In genomic region chr11:3860898-3861393, GRCh38 we compare ENCODE assay signal across 7 cellular contexts. TPM values are rescaled to one million over a fixed set of nuclear protein-coding genes. Genes with fewer than 3 reads are reported as not detected.
DNase-seq lines count a peak whose midpoint lies in the region; ATAC-seq, FAIRE-seq and TF ChIP-seq lines count a peak whose summit lies in the region.
"Not testable (repeated sequence)": the region's sequence is repeated elsewhere in the genome, so short reads cannot be mapped to it uniquely, and the experiment has no call there.

No MANE protein-coding gene starts in this region.

- H3K4me3 Mint-ChIP-seq in activated CD4-positive, alpha-beta memory T cell treated with anti-CD3 and anti-CD28 coated beads for 36 hours, result peak overlapping the region; percentile 66
- peak overlapping the region; percentile 99 for H3K4me3 Mint-ChIP-seq in activated naive CD8-positive, alpha-beta T cell treated with anti-CD3 and anti-CD28 coated beads, Interleukin-2, amount 10 ng/mL, durations not matched to agents 7 days and 5 days

- not testable (repeated sequence) for BruUV-seq in PC-9 (replicated peaks; lab: Mats Ljungman, UMichigan); HepG2 (replicated peaks; lab: Mats Ljungman, UMichigan)

- POLR2A ChIA-PET in PC-9 (lab: Charles Lee; ENCODE audit: unreplicated experiment), result interaction anchor here (0.6 kb wide), 1 partner anchor 51 kb away, joined by 3 read pairs; no protein-coding TSS in a partner anchor
- POLR2A ChIA-PET in activated CD4-positive, alpha-beta memory T cell treated with anti-CD3 and anti-CD28 coated beads for 36 hours (lab: Charles Lee), result interaction anchor here (0.7 to 0.9 kb wide), 3 partner anchors 18 to 195 kb away, joined by 3 read pairs; partner anchors contain the start of gene RHOG
- POLR2A ChIA-PET in activated naive CD8-positive, alpha-beta T cell treated with anti-CD3 and anti-CD28 coated beads, Interleukin-2, amount 10 ng/mL, durations not matched to agents 7 days and 5 days (lab: Charles Lee), result interaction anchor here (0.6 to 4.8 kb wide), 7 partner anchors 10 to 113 kb away, joined by 3 to 29 read pairs (median 6); partner anchors contain the start of gene RHOG
- POLR2A ChIA-PET in HepG2 (lab: Yijun Ruan, JAX), result interaction anchor here (0.6 kb wide), 1 partner anchor 44 kb away, joined by 3 read pairs; no protein-coding TSS in a partner anchor

- not testable (repeated sequence) for TF ChIP-seq RAD21 in HepG2 (CRISPR knock-in tag; IDR thresholded peaks at IDR 0.05)

- not testable (repeated sequence) for H4K20me1 ChIP-seq in KMS-11 (ENCODE audit: insufficient read depth); PC-9 (ENCODE audit: insufficient read depth); HepG2 (ENCODE audit: insufficient read depth, low read length)

- H3K4me1 Mint-ChIP-seq in activated CD4-positive, alpha-beta memory T cell treated with anti-CD3 and anti-CD28 coated beads for 36 hours (ENCODE audit: low read depth), result peaks cover 76% of the 10 kb centered on the region
- H3K4me1 Mint-ChIP-seq in activated naive CD8-positive, alpha-beta T cell treated with anti-CD3 and anti-CD28 coated beads, Interleukin-2, amount 10 ng/mL, durations not matched to agents 7 days and 5 days, result peaks cover 70% of the 10 kb centered on the region

- CTCF ChIA-PET in PC-9 (lab: Charles Lee), result interaction anchor here (0.6 kb wide), 2 partner anchors 99 to 237 kb away, joined by 3 to 5 read pairs; no protein-coding TSS in a partner anchor
- CTCF ChIA-PET in activated CD4-positive, alpha-beta memory T cell treated with anti-CD3 and anti-CD28 coated beads for 36 hours (lab: Charles Lee), result interaction anchor here (0.8 to 5.1 kb wide), 7 partner anchors 10 to 211 kb away, joined by 3 to 25 read pairs (median 4); no protein-coding TSS in a partner anchor
- CTCF ChIA-PET in HepG2 (lab: Yijun Ruan, JAX; ENCODE audit: low intra/inter-chr PET ratio, low total read pairs), result not testable (repeated sequence)

- H3K4me1 ChIP-seq in KMS-11 (ENCODE audit: low read depth, poor library complexity, severe bottlenecking) (peaks cover 90% of the 10 kb centered on the region), PC-9 (replicated peaks; ENCODE audit: insufficient read depth) (peaks cover 54% of the 10 kb centered on the region), HepG2 (ENCODE audit: insufficient read depth, low read length) (peaks cover 75% of the 10 kb centered on the region), small intestine (ENCODE audit: control insufficient read depth in 2 of 2, insufficient read depth in 1 of 2, low read depth in 1 of 2, low read length in 1 of 2) (peaks cover 17 to 53% of the 10 kb centered on the region in 2 donors)

- H3K4me2 ChIP-seq in KMS-11 (peak overlapping the region; percentile 66; the same call in 1 of the 2 replicates), PC-9 (peak overlapping the region; percentile 53), HepG2 (ENCODE audit: low read depth, low read length) (peak overlapping the region; percentile 18; the same call in 1 of the 2 replicates)

- not testable (repeated sequence) for H3K27ac ChIP-seq in KMS-11; PC-9; HepG2 (ENCODE audit: extremely low read length, insufficient read depth, low read length); small intestine (ENCODE audit: low read depth in 1 of 2, low read length in 1 of 2)

- H3K9me2 ChIP-seq in PC-9 (ENCODE audit: insufficient read depth), result not testable (repeated sequence)

- TF ChIP-seq EP300 in HepG2 (IDR thresholded peaks at IDR 0.05; ENCODE audit: low read depth in 2 of 2, low read length in 2 of 2); HepG2 (CRISPR knock-in tag; IDR thresholded peaks at IDR 0.05; ENCODE audit: borderline replicate concordance): not testable (repeated sequence)

- H3K27me3 Mint-ChIP-seq in activated CD4-positive, alpha-beta memory T cell treated with anti-CD3 and anti-CD28 coated beads for 36 hours; activated naive CD8-positive, alpha-beta T cell treated with anti-CD3 and anti-CD28 coated beads, Interleukin-2, amount 10 ng/mL, durations not matched to agents 7 days and 5 days: not testable (repeated sequence)

- peak; percentile 62 for FAIRE-seq in GM12892 (lab: Jason Lieb, UNC)
- not testable (repeated sequence) for FAIRE-seq in HepG2 (lab: Jason Lieb, UNC); small intestine (lab: Jason Lieb, UNC)

- in situ Hi-C loops in HepG2 (cut with HindIII; ENCODE audit: extremely low pct_ligation_motif_present, low pct_unique_long_range_greater_than_20kb), result not testable (repeated sequence)

- TF ChIP-seq POLR2A in GM12892 (IDR thresholded peaks at IDR 0.05; ENCODE audit: low read depth, low read length); HepG2 (IDR thresholded peaks at IDR 0.05; ENCODE audit: insufficient read depth in 1 of 2, low read depth in 2 of 2, low read length in 2 of 2): not testable (repeated sequence)

- peak overlapping the region; percentile 90 for H3K27ac Mint-ChIP-seq in activated CD4-positive, alpha-beta memory T cell treated with anti-CD3 and anti-CD28 coated beads for 36 hours
- peak overlapping the region; percentile 92 for H3K27ac Mint-ChIP-seq in activated naive CD8-positive, alpha-beta T cell treated with anti-CD3 and anti-CD28 coated beads, Interleukin-2, amount 10 ng/mL, durations not matched to agents 7 days and 5 days

- H3K79me2 ChIP-seq in KMS-11 (ENCODE audit: insufficient read depth, low read depth), result peaks cover 98% of the 10 kb centered on the region
- peaks cover 84% of the 10 kb centered on the region for H3K79me2 ChIP-seq in PC-9 (ENCODE audit: low read depth)
- peaks cover 95% of the 10 kb centered on the region for H3K79me2 ChIP-seq in HepG2 (ENCODE audit: insufficient read depth, low read length)

- H3K36me3 ChIP-seq in KMS-11 (ENCODE audit: insufficient read depth); PC-9 (ENCODE audit: low read depth); HepG2 (replicated peaks in 1 of 2; ENCODE audit: control insufficient read depth in 1 of 2, insufficient read depth in 2 of 2, low read length in 2 of 2); small intestine (ENCODE audit: control insufficient read depth in 2 of 2, insufficient read depth in 2 of 2, low read length in 2 of 2): not testable (repeated sequence)

- H3F3A ChIP-seq in PC-9 (ENCODE audit: insufficient read depth, low read depth), result not testable (repeated sequence)

- 88% methylated on average over 4 of the region's 4 CpGs for WGBS in HepG2 (ENCODE audit: low lambda C conversion rate)
- 65 to 76% (median 74%) methylated on average over 4 of the region's 4 CpGs for WGBS in small intestine, 3 donors

- peak; percentile 76 for ATAC-seq in activated naive CD8-positive, alpha-beta T cell treated with anti-CD3 and anti-CD28 coated beads, Interleukin-2, amount 10 ng/mL, durations not matched to agents 7 days and 5 days (ENCODE audit: low read depth)
- ATAC-seq in HepG2, result not testable (repeated sequence)

- intact Hi-C loops in PC-9 (cut with micrococcal nuclease; ENCODE audit: unreplicated experiment); HepG2 (cut with micrococcal nuclease; ENCODE audit: unreplicated experiment): not testable (repeated sequence)
- intact Hi-C loops in activated CD4-positive, alpha-beta memory T cell treated with anti-CD3 and anti-CD28 coated beads for 36 hours (cut with micrococcal nuclease), result loop anchor here (1.0 to 2.0 kb wide), 2 partner anchors 18 to 44 kb away; no protein-coding TSS in a partner anchor

- H3K36me3 Mint-ChIP-seq in activated CD4-positive, alpha-beta memory T cell treated with anti-CD3 and anti-CD28 coated beads for 36 hours, result not testable (repeated sequence)
- peaks cover 15% of the 10 kb centered on the region for H3K36me3 Mint-ChIP-seq in activated naive CD8-positive, alpha-beta T cell treated with anti-CD3 and anti-CD28 coated beads, Interleukin-2, amount 10 ng/mL, durations not matched to agents 7 days and 5 days

- not testable (repeated sequence) for H3K9ac ChIP-seq in KMS-11; HepG2 (ENCODE audit: insufficient read depth, low read depth, low read length)

- not testable (repeated sequence) for H3K27me3 ChIP-seq in KMS-11 (ENCODE audit: insufficient read depth, low read depth); PC-9 (ENCODE audit: insufficient read depth, low read depth); HepG2 (ENCODE audit: control insufficient read depth in 1 of 2, insufficient read depth in 2 of 2, low read length in 2 of 2); small intestine (ENCODE audit: control insufficient read depth in 2 of 2, insufficient read depth in 2 of 2, low read length in 2 of 2)

- not testable (repeated sequence) for TF ChIP-seq CTCF in KMS-11 (conservative IDR thresholded peaks at IDR 0.05; ENCODE audit: low read depth, low read length); PC-9 (conservative IDR thresholded peaks at IDR 0.05); HepG2 (CRISPR knock-in tag; IDR thresholded peaks at IDR 0.05)

- not testable (repeated sequence) for H3K4me3 ChIP-seq in KMS-11 (IDR thresholded peaks at IDR 0.05; ENCODE audit: insufficient read depth, low read depth, low read length); PC-9; HepG2 (replicated peaks in 1 of 3; ENCODE audit: insufficient read depth in 1 of 3, low read depth in 2 of 3, low read length in 3 of 3); small intestine (ENCODE audit: low read depth in 1 of 2, low read length in 2 of 2)

- not testable (repeated sequence) for H3K9me3 ChIP-seq in PC-9 (ENCODE audit: insufficient read depth, low read depth); HepG2 (ENCODE audit: low read length); small intestine (ENCODE audit: control insufficient read depth, low read depth)

- DNase-seq in GM12892 (ENCODE audit: insufficient read length); PC-9; activated naive CD8-positive, alpha-beta T cell treated with anti-CD3 and anti-CD28 coated beads, Interleukin-2, amount 10 ng/mL, durations not matched to agents 7 days and 5 days; HepG2 (ENCODE audit: low spot score): not testable (repeated sequence)
- peak; percentile 58 for DNase-seq in activated CD4-positive, alpha-beta memory T cell treated with anti-CD3 and anti-CD28 coated beads for 36 hours
- peak; percentile 50 for DNase-seq in small intestine

- H2AFZ ChIP-seq in KMS-11 (ENCODE audit: low read depth); PC-9; HepG2 (ENCODE audit: low read length): not testable (repeated sequence)

- not testable (repeated sequence) for H3K9me3 Mint-ChIP-seq in activated CD4-positive, alpha-beta memory T cell treated with anti-CD3 and anti-CD28 coated beads for 36 hours; activated naive CD8-positive, alpha-beta T cell treated with anti-CD3 and anti-CD28 coated beads, Interleukin-2, amount 10 ng/mL, durations not matched to agents 7 days and 5 days

RNA-seq across cellular contexts. Expression of gene STIM1, which starts 5.5 kb away (rescaled TPM):
- 25.2 TPM for polyA plus RNA-seq in GM12892 (2012; ENCODE audit: missing spikeins)
- total RNA-seq in PC-9 (2021) (26.8 and 28.3 TPM in 2 replicates), HepG2 (2016; rRNA removed; fragmentation: Illumina TruSeq; extraction: Trizol) (16.3 and 19.2 TPM in 2 replicates)
- total RNA-seq in activated CD4-positive, alpha-beta memory T cell treated with anti-CD3 and anti-CD28 coated beads for 36 hours, result 10 to 100 TPM; 55.9 to 61.1 TPM
- total RNA-seq in activated naive CD8-positive, alpha-beta T cell treated with anti-CD3 and anti-CD28 coated beads, Interleukin-2, amount 10 ng/mL, durations not matched to agents 7 days and 5 days, result 100 to 1,000 TPM in 1 of 2 experiments, 10 to 100 TPM in 1; 98.8 to 101 TPM
- total RNA-seq in HepG2 (2016; cell fraction: cytosol; rRNA removed; fragmentation: Illumina TruSeq; extraction: Trizol; ENCODE audit: low read depth), result 4.1 and 5.8 TPM in 2 replicates
- total RNA-seq in HepG2 (2016; cell fraction: insoluble cytoplasmic fraction; rRNA removed; fragmentation: Illumina TruSeq; extraction: Trizol), result 10.3 and 20.0 TPM in 2 replicates
- 9.1 and 11.2 TPM in 2 replicates for total RNA-seq in HepG2 (2016; cell fraction: membrane; rRNA removed; fragmentation: Illumina TruSeq; extraction: Trizol)
- 32.4 and 32.5 TPM in 2 replicates for total RNA-seq in HepG2 (2016; cell fraction: nucleus; rRNA removed; fragmentation: Illumina TruSeq; extraction: Trizol)
- polyA plus RNA-seq in HepG2 (2011; rRNA removed) (28.5 and 33.3 TPM in 2 replicates), small intestine (10 to 100 TPM in 1 of 3 donors, 1 to 10 TPM in 2; 5.6 to 27.9 (median 7.3) TPM)
- 25.0 and 31.9 TPM in 2 replicates for polyA plus RNA-seq in HepG2 (2011; cell fraction: cytosol; rRNA removed)
- 53.3 and 57.1 TPM in 2 replicates for polyA plus RNA-seq in HepG2 (2011; cell fraction: nucleus; rRNA removed)
- polyA plus RNA-seq in HepG2 (2012), result 41.4 and 42.4 TPM in 2 replicates
- 2.6 TPM in 2 replicates for polyA plus RNA-seq in HepG2 (2016; cell fraction: cytosol; fragmentation: Illumina TruSeq; extraction: Trizol; ENCODE audit: low read depth)
- 10.3 and 12.6 TPM in 2 replicates for polyA plus RNA-seq in HepG2 (2016; cell fraction: insoluble cytoplasmic fraction; fragmentation: Illumina TruSeq; extraction: Trizol; ENCODE audit: low read depth)
- 7.0 and 7.4 TPM in 2 replicates for polyA plus RNA-seq in HepG2 (2016; cell fraction: membrane; fragmentation: Illumina TruSeq; extraction: Trizol; ENCODE audit: low read depth)
- polyA plus RNA-seq in HepG2 (2016; cell fraction: nucleus; fragmentation: Illumina TruSeq; extraction: Trizol; ENCODE audit: insufficient read depth, low read depth), result 37.7 and 37.8 TPM in 2 replicates
- 46.4 and 107 TPM in 2 replicates for polyA minus RNA-seq in HepG2 (2011; rRNA and poly(A)+ RNA removed; ENCODE audit: low replicate concordance)
- polyA minus RNA-seq in HepG2 (2011; cell fraction: cytosol; rRNA and poly(A)+ RNA removed), result 35.8 and 57.5 TPM in 2 replicates
- 43.4 and 64.5 TPM in 2 replicates for polyA minus RNA-seq in HepG2 (2011; cell fraction: nucleus; rRNA and poly(A)+ RNA removed)

RNA-seq across cellular contexts. Expression of gene RHOG, which starts 20.2 kb away (rescaled TPM):
- polyA plus RNA-seq in GM12892 (2012; ENCODE audit: missing spikeins), result 61.8 TPM
- total RNA-seq in PC-9 (2021), result 31.0 and 36.1 TPM in 2 replicates
- 100 to 1,000 TPM; 181 to 186 TPM for total RNA-seq in activated CD4-positive, alpha-beta memory T cell treated with anti-CD3 and anti-CD28 coated beads for 36 hours
- 100 to 1,000 TPM; 154 to 159 TPM for total RNA-seq in activated naive CD8-positive, alpha-beta T cell treated with anti-CD3 and anti-CD28 coated beads, Interleukin-2, amount 10 ng/mL, durations not matched to agents 7 days and 5 days
- total RNA-seq in HepG2 (2016; rRNA removed; fragmentation: Illumina TruSeq; extraction: Trizol), result 7.7 TPM in 2 replicates
- total RNA-seq in HepG2 (2016; cell fraction: cytosol; rRNA removed; fragmentation: Illumina TruSeq; extraction: Trizol; ENCODE audit: low read depth), result 2.6 and 3.6 TPM in 2 replicates
- total RNA-seq in HepG2 (2016; cell fraction: insoluble cytoplasmic fraction; rRNA removed; fragmentation: Illumina TruSeq; extraction: Trizol), result 5.8 and 6.8 TPM in 2 replicates
- 5.8 and 7.4 TPM in 2 replicates for total RNA-seq in HepG2 (2016; cell fraction: membrane; rRNA removed; fragmentation: Illumina TruSeq; extraction: Trizol)
- 5.9 and 6.2 TPM in 2 replicates for total RNA-seq in HepG2 (2016; cell fraction: nucleus; rRNA removed; fragmentation: Illumina TruSeq; extraction: Trizol)
- 23.4 and 27.1 TPM in 2 replicates for polyA plus RNA-seq in HepG2 (2011; rRNA removed)
- polyA plus RNA-seq in HepG2 (2011; cell fraction: cytosol; rRNA removed), result 28.2 and 39.4 TPM in 2 replicates
- 16.2 and 18.8 TPM in 2 replicates for polyA plus RNA-seq in HepG2 (2011; cell fraction: nucleus; rRNA removed)
- polyA plus RNA-seq in HepG2 (2012), result 15.8 and 27.4 TPM in 2 replicates
- polyA plus RNA-seq in HepG2 (2016; cell fraction: cytosol; fragmentation: Illumina TruSeq; extraction: Trizol; ENCODE audit: low read depth), result 9.6 and 10.7 TPM in 2 replicates
- polyA plus RNA-seq in HepG2 (2016; cell fraction: insoluble cytoplasmic fraction; fragmentation: Illumina TruSeq; extraction: Trizol; ENCODE audit: low read depth), result 21.0 and 25.0 TPM in 2 replicates
- polyA plus RNA-seq in HepG2 (2016; cell fraction: membrane; fragmentation: Illumina TruSeq; extraction: Trizol; ENCODE audit: low read depth), result 18.5 and 19.3 TPM in 2 replicates
- 22.3 and 26.4 TPM in 2 replicates for polyA plus RNA-seq in HepG2 (2016; cell fraction: nucleus; fragmentation: Illumina TruSeq; extraction: Trizol; ENCODE audit: insufficient read depth, low read depth)
- polyA minus RNA-seq in HepG2 (2011; rRNA and poly(A)+ RNA removed; ENCODE audit: low replicate concordance), result 83.5 and 114 TPM in 2 replicates
- polyA minus RNA-seq in HepG2 (2011; cell fraction: cytosol; rRNA and poly(A)+ RNA removed), result 21.8 and 27.6 TPM in 2 replicates
- 11.5 and 17.4 TPM in 2 replicates for polyA minus RNA-seq in HepG2 (2011; cell fraction: nucleus; rRNA and poly(A)+ RNA removed)
- 100 to 1,000 TPM in 1 of 3 donors, 10 to 100 TPM in 2; 62.1 to 114 (median 86.6) TPM for polyA plus RNA-seq in small intestine

RNA-seq across cellular contexts. Expression of gene PGAP2, which starts 52.6 kb away (rescaled TPM):
- polyA plus RNA-seq in GM12892 (2012; ENCODE audit: missing spikeins), result 24.1 TPM
- total RNA-seq in PC-9 (2021), result 37.7 and 39.5 TPM in 2 replicates
- 10 to 100 TPM; 27.4 to 30.2 TPM for total RNA-seq in activated CD4-positive, alpha-beta memory T cell treated with anti-CD3 and anti-CD28 coated beads for 36 hours
- total RNA-seq in activated naive CD8-positive, alpha-beta T cell treated with anti-CD3 and anti-CD28 coated beads, Interleukin-2, amount 10 ng/mL, durations not matched to agents 7 days and 5 days, result 10 to 100 TPM; 21.8 to 22.7 TPM
- total RNA-seq in HepG2 (2016; rRNA removed; fragmentation: Illumina TruSeq; extraction: Trizol), result 16.8 and 21.5 TPM in 2 replicates
- 20.3 and 25.5 TPM in 2 replicates for total RNA-seq in HepG2 (2016; cell fraction: cytosol; rRNA removed; fragmentation: Illumina TruSeq; extraction: Trizol; ENCODE audit: low read depth)
- total RNA-seq in HepG2 (2016; cell fraction: insoluble cytoplasmic fraction; rRNA removed; fragmentation: Illumina TruSeq; extraction: Trizol), result 17.1 and 19.6 TPM in 2 replicates
- 36.5 and 42.1 TPM in 2 replicates for total RNA-seq in HepG2 (2016; cell fraction: membrane; rRNA removed; fragmentation: Illumina TruSeq; extraction: Trizol)
- 16.9 and 22.3 TPM in 2 replicates for total RNA-seq in HepG2 (2016; cell fraction: nucleus; rRNA removed; fragmentation: Illumina TruSeq; extraction: Trizol)
- 46.8 and 47.8 TPM in 2 replicates for polyA plus RNA-seq in HepG2 (2011; rRNA removed)
- polyA plus RNA-seq in HepG2 (2011; cell fraction: cytosol; rRNA removed), result 34.6 and 41.7 TPM in 2 replicates
- 70.5 and 72.6 TPM in 2 replicates for polyA plus RNA-seq in HepG2 (2011; cell fraction: nucleus; rRNA removed)
- 17.5 and 20.8 TPM in 2 replicates for polyA plus RNA-seq in HepG2 (2012)
- 42.7 and 51.8 TPM in 2 replicates for polyA plus RNA-seq in HepG2 (2016; cell fraction: cytosol; fragmentation: Illumina TruSeq; extraction: Trizol; ENCODE audit: low read depth)
- polyA plus RNA-seq in HepG2 (2016; cell fraction: insoluble cytoplasmic fraction; fragmentation: Illumina TruSeq; extraction: Trizol; ENCODE audit: low read depth), result 29.8 and 30.5 TPM in 2 replicates
- polyA plus RNA-seq in HepG2 (2016; cell fraction: membrane; fragmentation: Illumina TruSeq; extraction: Trizol; ENCODE audit: low read depth), result 58.5 and 61.9 TPM in 2 replicates
- 62.7 and 64.3 TPM in 2 replicates for polyA plus RNA-seq in HepG2 (2016; cell fraction: nucleus; fragmentation: Illumina TruSeq; extraction: Trizol; ENCODE audit: insufficient read depth, low read depth)
- 72.3 and 77.1 TPM in 2 replicates for polyA minus RNA-seq in HepG2 (2011; rRNA and poly(A)+ RNA removed; ENCODE audit: low replicate concordance)
- 15.6 and 19.4 TPM in 2 replicates for polyA minus RNA-seq in HepG2 (2011; cell fraction: cytosol; rRNA and poly(A)+ RNA removed)
- polyA minus RNA-seq in HepG2 (2011; cell fraction: nucleus; rRNA and poly(A)+ RNA removed), result 9.1 and 11.2 TPM in 2 replicates
- 10 to 100 TPM; 18.9 to 26.2 (median 22.1) TPM for polyA plus RNA-seq in small intestine
